In the genomic region with DNA sequence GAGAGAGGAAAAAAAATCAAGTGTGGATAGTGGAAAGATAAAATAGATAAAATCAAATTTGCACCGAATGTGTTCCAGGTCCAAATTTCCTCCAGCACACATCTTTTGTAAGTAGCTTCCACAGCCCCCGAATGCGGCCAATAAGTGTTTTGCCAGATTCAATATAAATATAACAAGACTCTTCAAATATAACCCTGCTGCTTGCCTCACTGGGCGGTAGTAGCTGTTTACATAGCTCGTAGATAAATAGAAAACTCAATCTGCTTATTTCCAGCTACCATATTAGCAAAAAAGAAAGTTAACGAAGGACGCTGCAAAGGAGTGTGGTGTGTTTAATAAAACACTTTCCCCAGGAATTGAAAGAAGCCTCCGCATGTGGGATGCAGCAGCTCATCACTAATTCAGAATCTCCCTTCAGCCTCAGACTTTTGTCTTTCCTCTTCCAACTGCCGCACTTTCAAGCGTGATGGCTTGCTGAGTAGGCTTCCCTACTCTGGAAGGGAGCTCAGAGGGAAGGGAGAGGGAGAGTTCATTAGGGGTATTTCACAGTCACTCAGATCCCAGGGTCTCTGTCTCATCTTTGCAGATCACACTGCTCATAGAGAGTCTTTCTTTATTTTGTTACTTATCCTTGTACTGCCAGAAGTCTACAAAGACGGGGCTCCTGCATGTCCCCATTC, we compare ENCODE assay signal across 20 cellular contexts.
DNase-seq lines count a peak whose midpoint lies in the region; ATAC-seq and TF ChIP-seq lines count a peak whose summit lies in the region.
"Had no signal": no experiment of that assay in that cellular context is flagged by ENCODE, and none has a peak within 500 bp of the region (broad histone marks: within the 10 kb centered on the region; RNA-seq: fewer than 3 reads in every experiment).

No MANE protein-coding gene starts in this region.

- no peak overlapping the region for H3K27ac ChIP-seq in right lobe of liver
- no peak overlapping the region for H3K27ac ChIP-seq in adrenal gland
- H3K27ac ChIP-seq: BLaER1, vagina had no signal

- no peaks in the 10 kb centered on the region for H3K36me3 Mint-ChIP-seq in brain
- no peaks in the 10 kb centered on the region for H3K36me3 Mint-ChIP-seq in type B pancreatic cell
- no peaks in the 10 kb centered on the region for H3K36me3 Mint-ChIP-seq in activated CD8-positive, alpha-beta T cell treated with anti-CD3 and anti-CD28 coated beads, Interleukin-2, amount 10 ng/mL, durations not matched to agents 7 days and 5 days (ENCODE audit: low read depth)

- H3K4me1 Mint-ChIP-seq in brain (peaks cover 42% of the 10 kb centered on the region), type B pancreatic cell (ENCODE audit: unreplicated experiment) (peaks cover 25% of the 10 kb centered on the region)
- H3K4me1 Mint-ChIP-seq in activated CD8-positive, alpha-beta T cell treated with anti-CD3 and anti-CD28 coated beads, Interleukin-2, amount 10 ng/mL, durations not matched to agents 7 days and 5 days (ENCODE audit: low read depth) = no peaks in the 10 kb centered on the region

- TF ChIP-seq CTCF in brain (conservative IDR thresholded peaks at IDR 0.05) = no peak
- no peak for TF ChIP-seq CTCF in right lobe of liver (IDR thresholded peaks at IDR 0.05)
- no peak for TF ChIP-seq CTCF in type B pancreatic cell (conservative IDR thresholded peaks at IDR 0.05)
- no peak for TF ChIP-seq CTCF in adrenal gland (IDR thresholded peaks at IDR 0.05)

- CTCF ChIA-PET in activated CD8-positive, alpha-beta T cell treated with anti-CD3 and anti-CD28 coated beads, Interleukin-2, amount 10 ng/mL, durations not matched to agents 7 days and 5 days (lab: Charles Lee) = no interaction called here

- TF ChIP-seq POLR2A in right lobe of liver (IDR thresholded peaks at IDR 0.05) = no peak
- no peak for TF ChIP-seq POLR2A in adrenal gland (IDR thresholded peaks at IDR 0.05)

- H3K9me3 Mint-ChIP-seq in brain = no peaks in the 10 kb centered on the region
- H3K9me3 Mint-ChIP-seq in type B pancreatic cell = no peaks in the 10 kb centered on the region
- H3K9me3 Mint-ChIP-seq in activated CD8-positive, alpha-beta T cell treated with anti-CD3 and anti-CD28 coated beads, Interleukin-2, amount 10 ng/mL, durations not matched to agents 7 days and 5 days (ENCODE audit: insufficient read depth) = no peaks in the 10 kb centered on the region

- ATAC-seq in right lobe of liver = peak; percentile 82 to 86 (median 84)
- no peak for ATAC-seq in activated CD8-positive, alpha-beta T cell treated with anti-CD3 and anti-CD28 coated beads, Interleukin-2, amount 10 ng/mL, durations not matched to agents 7 days and 5 days
- ATAC-seq: HCT116 had no signal

- H3K4me3 Mint-ChIP-seq in brain = peak overlapping the region; percentile 68 to 83 (median 78)
- peak overlapping the region; percentile 51 for H3K4me3 Mint-ChIP-seq in type B pancreatic cell
- H3K4me3 Mint-ChIP-seq in activated CD8-positive, alpha-beta T cell treated with anti-CD3 and anti-CD28 coated beads, Interleukin-2, amount 10 ng/mL, durations not matched to agents 7 days and 5 days = no peak overlapping the region

- DNase-seq in NCI-H510A treated with DMSO at 0.1 percent for 48 hours (lab: John Stamatoyannopoulos, UW) = peak; percentile 22
- DNase-seq in NCI-H510A (lab: John Stamatoyannopoulos, UW) = no peak
- DNase-seq in right lobe of liver = peak; percentile 29 to 57 (median 55)
- no peak for DNase-seq in type B pancreatic cell (ENCODE audit: extremely low spot score, unreplicated experiment)
- DNase-seq in NCI-H1694 (lab: John Stamatoyannopoulos, UW) = no peak
- no peak for DNase-seq in activated CD8-positive, alpha-beta T cell treated with anti-CD3 and anti-CD28 coated beads, Interleukin-2, amount 10 ng/mL, durations not matched to agents 7 days and 5 days
- DNase-seq in adrenal gland = no peak
- DNase-seq: activated CD4-positive, alpha-beta T cell treated with anti-CD3 and anti-CD28 coated beads, Interleukin-2, amount 50 U/mL, for 48 hours; activated naive CD4-positive, alpha-beta T cell treated with Interleukin-2 at 50 U/mL for 16 hours; head of caudate nucleus; NCI-H1930; NCI-H526 treated with DMSO at 0.1 percent for 48 hours; SHP77 treated with DMSO at 0.1 percent for 48 hours; stimulated activated CD4-positive, alpha-beta T cell treated with anti-CD3 and anti-CD28 coated beads, Interleukin-4, amount 100 ng/mL, for 4 hours had no signal

- H3K9me3 ChIP-seq in right lobe of liver (no peaks in the 10 kb centered on the region), adrenal gland (replicated peaks in 1 of 3) (no peaks in the 10 kb centered on the region)
- H3K9me3 ChIP-seq: vagina had no signal

- POLR2A ChIA-PET in activated CD8-positive, alpha-beta T cell treated with anti-CD3 and anti-CD28 coated beads, Interleukin-2, amount 10 ng/mL, durations not matched to agents 7 days and 5 days (lab: Charles Lee) = no interaction called here

- H3K36me3 ChIP-seq in right lobe of liver (no peaks in the 10 kb centered on the region), adrenal gland (replicated peaks in 1 of 2) (no peaks in the 10 kb centered on the region)
- H3K36me3 ChIP-seq: BLaER1, vagina had no signal

- H3K4me1 ChIP-seq in right lobe of liver = peaks cover 0 to under 1% (median 0%) of the 10 kb centered on the region in 4 donors
- H3K4me1 ChIP-seq in adrenal gland (replicated peaks in 1 of 2) = no peaks in the 10 kb centered on the region
- H3K4me1 ChIP-seq: BLaER1 had no signal

- intact Hi-C loops in right lobe of liver (cut with DNase I) (no loop called here), adrenal gland (cut with DNase I) (no loop called here)

- no peaks in the 10 kb centered on the region for H3K27me3 Mint-ChIP-seq in brain
- no peaks in the 10 kb centered on the region for H3K27me3 Mint-ChIP-seq in type B pancreatic cell
- no peaks in the 10 kb centered on the region for H3K27me3 Mint-ChIP-seq in activated CD8-positive, alpha-beta T cell treated with anti-CD3 and anti-CD28 coated beads, Interleukin-2, amount 10 ng/mL, durations not matched to agents 7 days and 5 days (ENCODE audit: low read depth)

- no peaks in the 10 kb centered on the region for H3K27me3 ChIP-seq in right lobe of liver
- no peaks in the 10 kb centered on the region for H3K27me3 ChIP-seq in adrenal gland
- H3K27me3 ChIP-seq: BLaER1, vagina had no signal

- WGBS in right lobe of liver (ENCODE audit: insufficient coverage, low coverage, low lambda C conversion rate, missing lambda C conversion rate) = 26% methylated on average over 11 of the region's 11 CpGs
- WGBS in adrenal gland, 4 donors = 73 to 82% (median 77%) methylated on average over 11 of the region's 11 CpGs

- H3K4me3 ChIP-seq in right lobe of liver (peak overlapping the region in 2 of 3 donors; percentile 17 to 27), adrenal gland (no peak overlapping the region)
- H3K4me3 ChIP-seq: BLaER1, lung, smooth muscle cell, vagina had no signal

- peak overlapping the region; percentile 79 to 96 (median 84) for H3K27ac Mint-ChIP-seq in brain
- no peak overlapping the region for H3K27ac Mint-ChIP-seq in type B pancreatic cell
- H3K27ac Mint-ChIP-seq in activated CD8-positive, alpha-beta T cell treated with anti-CD3 and anti-CD28 coated beads, Interleukin-2, amount 10 ng/mL, durations not matched to agents 7 days and 5 days = no peak overlapping the region

Comparison
In these comparisons a context has a peak if more than half of its experiments do, and no peak if none do; other contexts are left out.
1. DNase-seq: peak in NCI-H510A treated with DMSO at 0.1 percent for 48 hours (single experiment) and right lobe of liver (3 of 3); none in NCI-H510A (single experiment), type B pancreatic cell (single experiment), NCI-H1694 (single experiment), activated CD8-positive, alpha-beta T cell treated with anti-CD3 and anti-CD28 coated beads, Interleukin-2, amount 10 ng/mL, durations not matched to agents 7 days and 5 days (single experiment) and adrenal gland (0 of 7).
2. H3K27ac Mint-ChIP-seq: peak in brain (5 of 5); none in type B pancreatic cell (single experiment) and activated CD8-positive, alpha-beta T cell treated with anti-CD3 and anti-CD28 coated beads, Interleukin-2, amount 10 ng/mL, durations not matched to agents 7 days and 5 days (single experiment).
3. H3K4me3 ChIP-seq: peak in right lobe of liver (2 of 3); none in adrenal gland (0 of 4).